In the genomic region with DNA sequence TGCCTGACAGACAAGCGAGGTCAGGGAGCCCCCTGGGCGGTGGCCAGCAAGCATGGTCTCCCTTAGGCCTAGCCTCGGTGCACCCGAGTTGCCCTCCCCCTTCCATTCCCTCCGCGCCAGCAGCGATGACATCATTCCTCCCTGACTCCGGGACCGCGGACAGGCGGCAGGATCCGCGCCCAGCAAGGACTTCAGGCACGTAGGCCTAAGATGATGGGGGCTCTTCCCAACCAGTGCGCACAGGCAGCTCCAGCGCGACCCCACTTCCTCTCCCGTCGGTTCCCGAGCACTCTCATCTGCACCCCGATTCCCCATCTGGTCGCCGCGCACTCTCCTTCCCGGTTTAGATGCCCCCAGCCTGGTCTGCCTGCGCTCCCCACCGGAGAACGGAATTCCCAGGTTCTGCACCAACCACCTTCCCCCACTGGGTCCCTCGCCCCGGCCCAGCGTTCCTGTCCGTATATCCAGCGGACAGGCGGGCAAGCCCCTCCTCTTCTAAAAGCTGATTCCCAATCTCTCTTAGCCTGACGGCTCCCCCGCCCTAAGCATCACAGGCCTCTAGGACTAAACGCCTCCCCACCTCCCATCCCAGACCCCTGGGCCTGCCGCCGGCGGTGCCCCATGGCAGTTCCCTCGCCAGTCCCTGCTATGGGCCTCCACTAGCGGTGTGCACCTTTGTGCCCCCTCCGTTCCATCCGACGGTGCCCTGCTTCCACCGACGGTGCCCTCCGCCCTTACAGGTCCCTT, we compare ENCODE assay signal across 8 cellular contexts. TPM values are rescaled to one million over a fixed set of nuclear protein-coding genes. Genes with fewer than 3 reads are reported as not detected.
A peak's percentile ranks its signal among the peaks of the same experiment; 100 is the strongest.
DNase-seq lines count a peak whose midpoint lies in the region; TF ChIP-seq lines count a peak whose summit lies in the region.

No MANE protein-coding gene starts in this region.

- peaks cover 4% of the 10 kb centered on the region; the same call in 1 of the 2 replicates for H4K20me1 ChIP-seq in GM23248 (ENCODE audit: insufficient read depth)

- H3K9me3 ChIP-seq in GM23248 (ENCODE audit: low read depth) (no peaks in the 10 kb centered on the region), breast epithelium (no peaks in the 10 kb centered on the region)

- DNase-seq in GM23248 (peak; percentile 90), RKO (ENCODE audit: low spot score) (peak; percentile 20), breast epithelium (ENCODE audit: low spot score in 2 of 2) (peak; percentile 59 to 69), pulmonary artery endothelial cell (ENCODE audit: low read depth, low spot score) (peak; percentile 26), NCI-H1930 (lab: John Stamatoyannopoulos, UW) (no peak)
- no peak for DNase-seq in stimulated activated CD4-positive, alpha-beta T cell treated with anti-CD3 and anti-CD28 coated beads, Interleukin-4, amount 100 ng/mL, for 4 hours

- peaks cover 33% of the 10 kb centered on the region for H3K4me1 ChIP-seq in ACC112 (ENCODE audit: control insufficient read depth, insufficient read depth, low read length, unreplicated experiment)
- H3K4me1 ChIP-seq in GM23248 (ENCODE audit: insufficient read depth): peaks cover 15% of the 10 kb centered on the region
- no peaks in the 10 kb centered on the region for H3K4me1 ChIP-seq in breast epithelium

- TF ChIP-seq POLR2A in breast epithelium (IDR thresholded peaks at IDR 0.05): no peak

- peak overlapping the region; percentile 72 for H3K4me2 ChIP-seq in GM23248 (ENCODE audit: unreplicated experiment)

- no peak for TF ChIP-seq CTCF in breast epithelium (IDR thresholded peaks at IDR 0.05)

- H3F3A ChIP-seq in GM23248 (ENCODE audit: insufficient read depth): peaks cover 5% of the 10 kb centered on the region

- H3K27ac ChIP-seq in ACC112 (ENCODE audit: low read depth, low read length) (peak overlapping the region; percentile 51), GM23248 (peak overlapping the region; percentile 51), breast epithelium (peak overlapping the region; percentile 75 to 87)

- H3K9ac ChIP-seq in GM23248: peak overlapping the region; percentile 83

- H3K4me3 ChIP-seq in ACC112 (ENCODE audit: low read depth, low read length) (peak overlapping the region; percentile 99), GM23248 (peak overlapping the region; percentile 78), breast epithelium (peak overlapping the region; percentile 78 to 88 (median 82)), iPS-11a (ENCODE audit: low read depth, low read length) (peak overlapping the region; percentile 84)

- in situ Hi-C loops in GM23248 (cut with MboI): no loop called here

- H3K36me3 ChIP-seq in ACC112 (ENCODE audit: insufficient read depth, low read length) (no peaks in the 10 kb centered on the region), GM23248 (ENCODE audit: low read depth) (no peaks in the 10 kb centered on the region), breast epithelium (no peaks in the 10 kb centered on the region)

- 2 to 3% methylated on average over 37 to 48 of the region's 48 CpGs for WGBS in GM23248 (ENCODE audit: low coverage in 1 of 2, low lambda C conversion rate in 2 of 2, missing lambda C conversion rate in 2 of 2), 2 experiments

- no peaks in the 10 kb centered on the region for H3K9me2 ChIP-seq in GM23248 (ENCODE audit: insufficient read depth)

- H3K79me2 ChIP-seq in ACC112 (ENCODE audit: control insufficient read depth, insufficient read depth, low read length, unreplicated experiment): peaks cover 44% of the 10 kb centered on the region
- peaks cover 51% of the 10 kb centered on the region for H3K79me2 ChIP-seq in GM23248 (ENCODE audit: insufficient read depth)

- H2AFZ ChIP-seq in ACC112 (ENCODE audit: low read length, unreplicated experiment): peak overlapping the region; percentile 53
- H2AFZ ChIP-seq in GM23248: peak overlapping the region; percentile 75

- intact Hi-C loops in breast epithelium (cut with DNase I; ENCODE audit: low total_unique reads): no loop called here

- H3K27me3 ChIP-seq in ACC112 (ENCODE audit: insufficient read depth, low read length) (no peaks in the 10 kb centered on the region), GM23248 (replicated peaks; ENCODE audit: insufficient read depth) (no peaks in the 10 kb centered on the region), breast epithelium (no peaks in the 10 kb centered on the region)

RNA-seq across cellular contexts. Expression of a gene that starts 0.9 kb away (rescaled TPM):
- 9.1 and 12.3 TPM in 2 replicates for total RNA-seq in GM23248 (2014; rRNA removed; shearing (Covaris generic))
- 7.6 and 7.8 TPM in 2 replicates for polyA plus RNA-seq in GM23248 (2016; fragmentation: Nextera tagmentation; extraction: Ambion mirVana)
- total RNA-seq in breast epithelium: 1 to 10 TPM; 8.2 to 9.2 (median 9.0) TPM
- total RNA-seq in pulmonary artery endothelial cell: 11.1 and 11.6 TPM in 2 replicates

RNA-seq across cellular contexts. Expression of a gene that starts 1.2 kb away (rescaled TPM):
- total RNA-seq in GM23248 (2014; rRNA removed; shearing (Covaris generic)): not detected in 2 replicates
- polyA plus RNA-seq in GM23248 (2016; fragmentation: Nextera tagmentation; extraction: Ambion mirVana): not detected in 2 replicates
- total RNA-seq in breast epithelium (1 to 10 TPM in 2 of 3 donors, not detected in 1; 1.6 to 3.2 TPM), pulmonary artery endothelial cell (not detected in 2 replicates)

Comparison
In these comparisons a context has a peak if more than half of its experiments do, and no peak if none do; other contexts are left out.
1. DNase-seq: peak in GM23248 (single experiment), RKO (single experiment), breast epithelium (2 of 2) and pulmonary artery endothelial cell (single experiment); none in NCI-H1930 (0 of 2) and stimulated activated CD4-positive, alpha-beta T cell treated with anti-CD3 and anti-CD28 coated beads, Interleukin-4, amount 100 ng/mL, for 4 hours (0 of 2).
2. Peak in every context shown above with its lines, with median percentiles within 50 percentile points of each other: H3K27ac ChIP-seq and H3K4me3 ChIP-seq.